In genomic region chr4:25161599-25161960, GRCh38 we compare ENCODE assay signal across 8 cellular contexts. TPM values are rescaled to one million over a fixed set of nuclear protein-coding genes. Genes with fewer than 3 reads are reported as not detected.
DNase-seq lines count a peak whose midpoint lies in the region; ATAC-seq and TF ChIP-seq lines count a peak whose summit lies in the region.

No MANE protein-coding gene starts in this region.

- peak overlapping the region; percentile 96 for H3K9ac ChIP-seq in adipocyte (ENCODE audit: low read length)

- WGBS in lung, 2 donors = 15 to 23% methylated on average over 2 of the region's 2 CpGs

- H3K36me3 ChIP-seq in right atrium auricular region = no peaks in the 10 kb centered on the region
- no peaks in the 10 kb centered on the region for H3K36me3 ChIP-seq in adipocyte (ENCODE audit: control insufficient read depth, insufficient read depth, low read length, severe bottlenecking)
- H3K36me3 ChIP-seq in lung (ENCODE audit: control insufficient read depth in 2 of 2, insufficient read depth in 2 of 2, low read length in 2 of 2) = peaks cover 1 to 5% of the 10 kb centered on the region in 2 donors

- H3K27me3 ChIP-seq in right atrium auricular region = no peaks in the 10 kb centered on the region
- H3K27me3 ChIP-seq in adipocyte (replicated peaks; ENCODE audit: control insufficient read depth, insufficient read depth, low read length) = no peaks in the 10 kb centered on the region
- H3K27me3 ChIP-seq in lung (ENCODE audit: control insufficient read depth, insufficient read depth) = no peaks in the 10 kb centered on the region

- TF ChIP-seq CTCF in right atrium auricular region (IDR thresholded peaks at IDR 0.05) = no peak
- no peak for TF ChIP-seq CTCF in lung (IDR thresholded peaks at IDR 0.05; ENCODE audit: control extremely low read depth, extremely low read depth)

- H3K9me3 ChIP-seq in right atrium auricular region (no peaks in the 10 kb centered on the region), adipocyte (ENCODE audit: control insufficient read depth, low read length) (no peaks in the 10 kb centered on the region), lung (ENCODE audit: control insufficient read depth in 2 of 2, insufficient read depth in 1 of 2, low read length in 1 of 2) (no peaks in the 10 kb centered on the region)

- intact Hi-C loops in cardiac septum (cut with DNase I) = loop anchor here (1.0 to 2.0 kb wide), 2 partner anchors 73 to 151 kb away; partner anchors contain the start of genes PI4K2B and ZCCHC4

- H3K27ac ChIP-seq in right atrium auricular region = peak overlapping the region; percentile 93 to 97
- peak overlapping the region; percentile 71 to 80 for H3K27ac ChIP-seq in lung (ENCODE audit: low read depth in 1 of 2, low read length in 1 of 2)

- DNase-seq in right atrium auricular region (ENCODE audit: low spot score) = no peak
- DNase-seq in cardiac septum (ENCODE audit: low spot score) = no peak
- no peak for DNase-seq in adipocyte (ENCODE audit: low read depth)
- no peak for DNase-seq in lung (ENCODE audit: low spot score)
- DNase-seq in iPS-NIHi11 (ENCODE audit: low spot score) = no peak
- no peak for DNase-seq in iPS-NIHi7 (ENCODE audit: extremely low spot score)
- no peak for DNase-seq in activated CD4-positive, alpha-beta T cell treated with anti-CD3 and anti-CD28 coated beads, Interleukin-2, amount 50 U/mL, for 4 hours
- DNase-seq in medulla oblongata (ENCODE audit: extremely low spot score) = no peak

- no peak for ATAC-seq in lung (ENCODE audit: insufficient read depth, low FRiP score)

- H3K4me1 ChIP-seq in right atrium auricular region (peaks cover 0 to 20% of the 10 kb centered on the region in 2 donors), adipocyte (ENCODE audit: control insufficient read depth, insufficient read depth, low read length) (peaks cover 23% of the 10 kb centered on the region), lung (ENCODE audit: control insufficient read depth in 2 of 2, insufficient read depth in 2 of 2, low read length in 2 of 2) (peaks cover 1 to 3% of the 10 kb centered on the region in 2 donors)

- H3K4me3 ChIP-seq in right atrium auricular region = peak overlapping the region in 1 of 2 donors; percentile 82
- peak overlapping the region; percentile 96 for H3K4me3 ChIP-seq in adipocyte (ENCODE audit: low read length)
- H3K4me3 ChIP-seq in lung = no peak overlapping the region

RNA-seq across cellular contexts. Expression of gene SEPSECS, which starts 1.3 kb away (rescaled TPM):
- total RNA-seq in right atrium auricular region = 1 to 10 TPM; 2.4 to 3.9 TPM
- total RNA-seq in cardiac septum = 6.6 TPM
- 10 to 100 TPM in 1 of 2 donors, 1 to 10 TPM in 1; 8.8 to 23.2 TPM for total RNA-seq in lung
- 1 to 10 TPM; 2.8 to 5.9 TPM for polyA plus RNA-seq in lung
